ENCODE assay signal across 20 cellular contexts in genomic region chr2:155904720-155905119, GRCh38.
DNase-seq lines count a peak whose midpoint lies in the region; ATAC-seq and TF ChIP-seq lines count a peak whose summit lies in the region.
"Had no signal": no experiment of that assay in that cellular context is flagged by ENCODE, and none has a peak within 500 bp of the region (broad histone marks: within the 10 kb centered on the region; RNA-seq: fewer than 3 reads in every experiment).

No MANE protein-coding gene starts in this region.

- H3K27ac Mint-ChIP-seq in H9 (peak overlapping the region in 2 of 3 experiments; percentile 67 to 84; a peak in 4 of 7 replicates), WTC11 (no peak overlapping the region), endothelial cell (ENCODE audit: unreplicated experiment) (no peak overlapping the region)
- H3K27ac Mint-ChIP-seq: CD14-positive monocyte; CD4-positive, alpha-beta T cell; CD8-positive, alpha-beta memory T cell had no signal

- H3K27me3 ChIP-seq in H9 (ENCODE audit: insufficient read depth, low read length), result no peaks in the 10 kb centered on the region; the same call in 1 of the 2 replicates
- H3K27me3 ChIP-seq in HUES6 (ENCODE audit: control insufficient read depth, insufficient read depth, low read length), result no peaks in the 10 kb centered on the region
- H3K27me3 ChIP-seq in mesendoderm (ENCODE audit: insufficient read depth, low read length, poor library complexity), result no peaks in the 10 kb centered on the region
- H3K27me3 ChIP-seq in HAP-1 (ENCODE audit: low read depth), result no peaks in the 10 kb centered on the region
- H3K27me3 ChIP-seq: BE2C; BLaER1 treated with 17β-estradiol and CSF1 and Interleukin-3, amounts not matched to agents 10 nM and 100 nM had no signal

- H3K4me1 Mint-ChIP-seq in H9 (peaks cover 44 to 46% of the 10 kb centered on the region in 2 experiments), WTC11 (peaks cover 57% of the 10 kb centered on the region), endothelial cell (ENCODE audit: unreplicated experiment) (no peaks in the 10 kb centered on the region)
- H3K4me1 Mint-ChIP-seq: CD14-positive monocyte; CD8-positive, alpha-beta memory T cell had no signal

- H3K18ac ChIP-seq in H9 (ENCODE audit: insufficient read length, low read depth, low read length) (no peak overlapping the region), mesendoderm (ENCODE audit: low read length) (no peak overlapping the region)

- H2BK15ac ChIP-seq in H9 (ENCODE audit: low read depth, low read length), result no peak overlapping the region
- H2BK15ac ChIP-seq in mesendoderm (replicated peaks; ENCODE audit: low read depth), result no peak overlapping the region

- no peak overlapping the region for H2AK5ac ChIP-seq in H9 (ENCODE audit: insufficient read length, low read length)
- H2AK5ac ChIP-seq in mesendoderm (ENCODE audit: low read length), result no peak overlapping the region

- in situ Hi-C loops in HAP-1 (cut with MboI; ENCODE audit: low sequenced_read_pairs), result no loop called here

- no CpG with 5 or more reads among the region's 2 CpGs for WGBS in H9 (ENCODE audit: extremely low coverage, insufficient read length, low lambda C conversion rate)
- no CpG with 5 or more reads among the region's 2 CpGs for WGBS in mesendoderm (ENCODE audit: extremely low coverage, insufficient coverage, low lambda C conversion rate)

- no peaks in the 10 kb centered on the region for H3K79me1 ChIP-seq in H9 (ENCODE audit: insufficient read depth, low read depth, low read length, poor library complexity, severe bottlenecking)
- no peaks in the 10 kb centered on the region for H3K79me1 ChIP-seq in mesendoderm (ENCODE audit: low read length)

- H3K4me3 ChIP-seq in HUES6 (ENCODE audit: low read depth, low read length) (no peak overlapping the region), mesendoderm (ENCODE audit: low read length) (no peak overlapping the region), HAP-1 (no peak overlapping the region)
- H3K4me3 ChIP-seq: A549; BLaER1 treated with 17β-estradiol and CSF1 and Interleukin-3, amounts not matched to agents 10 nM and 100 nM had no signal

- no peaks in the 10 kb centered on the region for H3K23me2 ChIP-seq in H9 (ENCODE audit: insufficient read length, low read depth, low read length, poor library complexity, severe bottlenecking)

- no peak overlapping the region for H3K56ac ChIP-seq in H9 (ENCODE audit: insufficient read length, low read depth, low read length)
- no peak overlapping the region for H3K56ac ChIP-seq in mesendoderm (ENCODE audit: low read length)

- H3T11ph ChIP-seq in H9 (ENCODE audit: low read length), result no peak overlapping the region

- H3K79me2 ChIP-seq in H9 (ENCODE audit: insufficient read depth, low read length) (no peaks in the 10 kb centered on the region), mesendoderm (ENCODE audit: control insufficient read depth, insufficient read depth, low read length) (no peaks in the 10 kb centered on the region)

- H3K4ac ChIP-seq in H9 (ENCODE audit: low read depth, low read length), result no peak overlapping the region
- no peak overlapping the region for H3K4ac ChIP-seq in mesendoderm (ENCODE audit: low read depth, low read length)

- no peak for DNase-seq in H9
- DNase-seq in WTC11 (ENCODE audit: low spot score), result no peak
- peak; percentile 41 for DNase-seq in mesendoderm
- no peak for DNase-seq in globus pallidus (ENCODE audit: low spot score)
- DNase-seq in endothelial cell (ENCODE audit: low spot score), result no peak
- no peak for DNase-seq in HAP-1 (ENCODE audit: low spot score in 2 of 2)
- DNase-seq: 8988T; ACHN; AML-193; BE2C; CD4-positive, alpha-beta T cell; CD8-positive, alpha-beta memory T cell; DMS 273 treated with DMSO at 0.1 percent for 48 hours; DMS79; GF-D8; H7 had no signal

- H3K36me3 ChIP-seq in HUES6 (ENCODE audit: control insufficient read depth, insufficient read depth, low read length) (no peaks in the 10 kb centered on the region), mesendoderm (ENCODE audit: control insufficient read depth, insufficient read depth, low read length) (no peaks in the 10 kb centered on the region), HAP-1 (replicated peaks) (no peaks in the 10 kb centered on the region)
- H3K36me3 ChIP-seq: BE2C; BLaER1 treated with 17β-estradiol and CSF1 and Interleukin-3, amounts not matched to agents 10 nM and 100 nM had no signal

- H4K20me1 ChIP-seq in H9 (ENCODE audit: control insufficient read depth, insufficient read depth, insufficient read length), result no peaks in the 10 kb centered on the region
- H4K20me1 ChIP-seq: BLaER1 treated with 17β-estradiol and CSF1 and Interleukin-3, amounts not matched to agents 10 nM and 100 nM had no signal

- H4K5ac ChIP-seq in H9 (ENCODE audit: insufficient read length, low read depth, low read length) (no peak overlapping the region), mesendoderm (ENCODE audit: low read length) (no peak overlapping the region)

- H2BK20ac ChIP-seq in H9 (ENCODE audit: low read depth, low read length, poor library complexity, severe bottlenecking), result no peak overlapping the region

- CTCF ChIA-PET in WTC11 (lab: Charles Lee), result interaction anchor here (0.9 kb wide), 1 partner anchor 532 kb away, joined by 3 read pairs; no protein-coding TSS in a partner anchor

- H4K8ac ChIP-seq in H9 (replicated peaks; ENCODE audit: insufficient read length, low read depth, low read length) (no peak overlapping the region), mesendoderm (ENCODE audit: low read depth, low read length) (no peak overlapping the region)

- no peak overlapping the region for H3K14ac ChIP-seq in H9 (ENCODE audit: insufficient read depth, low read length)

- H2AFZ ChIP-seq in H9 (ENCODE audit: low read length), result no peak overlapping the region

- POLR2A ChIA-PET in WTC11 (lab: Charles Lee), result no interaction called here

- H3K4me2 ChIP-seq in H9 (ENCODE audit: insufficient read depth, insufficient read length, low read length), result no peak overlapping the region
- no peak overlapping the region for H3K4me2 ChIP-seq in mesendoderm (ENCODE audit: low read length)
- H3K4me2 ChIP-seq: A549; BLaER1 treated with 17β-estradiol and CSF1 and Interleukin-3, amounts not matched to agents 10 nM and 100 nM had no signal

- H3K4me1 ChIP-seq in H9 (ENCODE audit: insufficient read depth, low read length) (no peaks in the 10 kb centered on the region), HUES6 (ENCODE audit: control insufficient read depth, insufficient read depth, low read length) (peaks cover 37% of the 10 kb centered on the region), mesendoderm (ENCODE audit: control insufficient read depth, low read depth, low read length) (no peaks in the 10 kb centered on the region), HAP-1 (peaks cover 3% of the 10 kb centered on the region; the same call in 1 of the 2 replicates)
- H3K4me1 ChIP-seq: A549; BE2C; BLaER1 treated with 17β-estradiol and CSF1 and Interleukin-3, amounts not matched to agents 10 nM and 100 nM had no signal

- H3K9me3 ChIP-seq in H9 (ENCODE audit: control insufficient read depth, low read depth, low read length) (no peaks in the 10 kb centered on the region), HUES6 (ENCODE audit: control insufficient read depth, insufficient read depth, low read depth, low read length) (no peaks in the 10 kb centered on the region), HAP-1 (no peaks in the 10 kb centered on the region)
- H3K9me3 ChIP-seq: A549; BE2C; BLaER1 treated with 17β-estradiol and CSF1 and Interleukin-3, amounts not matched to agents 10 nM and 100 nM had no signal

- H3K9ac ChIP-seq in H9 (ENCODE audit: extremely low read depth, insufficient read length, low read length), result no peak overlapping the region
- no peak overlapping the region for H3K9ac ChIP-seq in HUES6 (ENCODE audit: low read length)
- H3K9ac ChIP-seq in mesendoderm (ENCODE audit: low read length), result no peak overlapping the region
- H3K9ac ChIP-seq: BLaER1 treated with 17β-estradiol and CSF1 and Interleukin-3, amounts not matched to agents 10 nM and 100 nM had no signal

- no peak overlapping the region for H2BK12ac ChIP-seq in H9 (ENCODE audit: insufficient read length, low read depth, low read length)

- TF ChIP-seq CTCF in H9 (conservative IDR thresholded peaks at IDR 0.05), result no peak
- no peak for TF ChIP-seq CTCF in WTC11 (IDR thresholded peaks at IDR 0.05)
- TF ChIP-seq CTCF in endothelial cell (IDR thresholded peaks at IDR 0.05; ENCODE audit: unreplicated experiment), result no peak

- peak; percentile 72 for ATAC-seq in WTC11
- ATAC-seq: A549 had no signal

- H3K4me3 Mint-ChIP-seq in H9 (peak overlapping the region in 1 of 2 experiments; percentile 51; a peak in 2 of 5 replicates), WTC11 (peak overlapping the region; percentile 24; the same call in 1 of the 2 replicates), endothelial cell (ENCODE audit: unreplicated experiment) (no peak overlapping the region)
- H3K4me3 Mint-ChIP-seq: CD14-positive monocyte; CD4-positive, alpha-beta T cell; CD8-positive, alpha-beta memory T cell had no signal

- H3K27ac ChIP-seq in H9 (ENCODE audit: insufficient read length, low read depth, low read length) (no peak overlapping the region), HUES6 (ENCODE audit: low read depth, low read length) (peak overlapping the region; percentile 44; the same call in 1 of the 2 replicates), mesendoderm (ENCODE audit: low read depth, low read length) (no peak overlapping the region)
- H3K27ac ChIP-seq: A549; BLaER1 treated with 17β-estradiol and CSF1 and Interleukin-3, amounts not matched to agents 10 nM and 100 nM had no signal

- H4K91ac ChIP-seq in H9 (ENCODE audit: insufficient read length, low read depth, low read length), result no peak overlapping the region

- H3K23ac ChIP-seq in H9 (ENCODE audit: insufficient read length, low read depth, low read length), result no peak overlapping the region
- H3K23ac ChIP-seq in mesendoderm (ENCODE audit: low read length), result no peak overlapping the region

- H3K9me3 Mint-ChIP-seq in H9 (no peaks in the 10 kb centered on the region), WTC11 (no peaks in the 10 kb centered on the region), endothelial cell (ENCODE audit: unreplicated experiment) (no peaks in the 10 kb centered on the region)
- H3K9me3 Mint-ChIP-seq: CD4-positive, alpha-beta T cell had no signal

- H3K36me3 Mint-ChIP-seq in H9 (ENCODE audit: insufficient read depth in 1 of 3, low read depth in 3 of 3), result no peaks in the 10 kb centered on the region
- no peaks in the 10 kb centered on the region for H3K36me3 Mint-ChIP-seq in WTC11
- H3K36me3 Mint-ChIP-seq in endothelial cell (ENCODE audit: low read depth, unreplicated experiment), result no peaks in the 10 kb centered on the region
- H3K36me3 Mint-ChIP-seq: CD14-positive monocyte; CD8-positive, alpha-beta memory T cell had no signal

- H3K27me3 Mint-ChIP-seq in H9 (ENCODE audit: low read depth) (no peaks in the 10 kb centered on the region), WTC11 (ENCODE audit: low read depth) (peaks cover 12% of the 10 kb centered on the region), endothelial cell (ENCODE audit: unreplicated experiment) (no peaks in the 10 kb centered on the region)
- H3K27me3 Mint-ChIP-seq: CD4-positive, alpha-beta T cell; CD8-positive, alpha-beta memory T cell had no signal

- H2BK120ac ChIP-seq in H9 (ENCODE audit: low read depth, low read length, poor library complexity, severe bottlenecking), result no peak overlapping the region
- no peak overlapping the region for H2BK120ac ChIP-seq in mesendoderm (ENCODE audit: low read depth, low read length)

- H2BK5ac ChIP-seq in H9 (ENCODE audit: insufficient read length, low read length), result no peak overlapping the region
- H2BK5ac ChIP-seq in mesendoderm (ENCODE audit: low read length), result no peak overlapping the region

Comparison
In these comparisons a context has a peak if more than half of its experiments do, and no peak if none do; other contexts are left out.
1. H3K27ac Mint-ChIP-seq: peak in H9 (2 of 3); none in WTC11 (single experiment) and endothelial cell (single experiment).